ENCODE assay signal across 30 cellular contexts in the genomic region with DNA sequence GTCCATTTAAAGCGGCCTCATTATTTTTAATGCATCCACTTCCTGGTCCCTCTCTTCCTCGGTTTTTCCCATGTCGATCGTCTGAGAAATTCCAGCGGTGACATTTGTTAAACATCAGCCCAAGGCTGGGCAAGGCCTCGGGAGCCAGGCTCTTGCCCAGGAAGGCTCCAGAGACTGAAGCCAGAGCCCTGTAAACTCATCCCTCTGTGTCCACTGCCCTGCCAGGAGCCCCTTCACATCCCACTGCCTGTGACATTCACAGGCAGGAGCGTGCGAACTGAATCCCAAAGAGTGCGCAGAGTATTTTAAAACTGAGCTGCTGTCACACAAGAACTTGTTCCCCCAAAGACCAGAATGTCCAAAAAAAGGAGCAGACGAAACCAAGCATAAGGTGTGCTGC. TPM values are rescaled to one million over a fixed set of nuclear protein-coding genes. Genes with fewer than 3 reads are reported as not detected.
"Had no signal": no experiment of that assay in that cellular context is flagged by ENCODE, and none has a peak within 500 bp of the region (broad histone marks: within the 10 kb centered on the region; RNA-seq: fewer than 3 reads in every experiment).

No MANE protein-coding gene starts in this region.

- H3K27me3 ChIP-seq: brain microvascular endothelial cell, foreskin keratinocyte, heart left ventricle had no signal

- DNase-seq: activated B cell treated with CpG ODN at 0.5 μM for 24 hours; activated CD4-positive, alpha-beta T cell treated with anti-CD3 and anti-CD28 coated beads for 48 hours; activated CD4-positive, alpha-beta T cell treated with anti-CD3 and anti-CD28 coated beads, Interleukin-2, amount 50 U/mL, for 1 hour; activated CD4-positive, alpha-beta T cell treated with anti-CD3 and anti-CD28 coated beads, Interleukin-2, amount 50 U/mL, for 48 hours; activated CD8-positive, alpha-beta memory T cell treated with anti-CD3 and anti-CD28 coated beads for 24 hours; activated CD8-positive, alpha-beta T cell treated with anti-CD3 and anti-CD28 coated beads for 36 hours; activated effector memory CD4-positive, alpha-beta T cell treated with Interleukin-2 at 50 U/mL for 16 hours; activated gamma-delta T cell treated with Interleukin-2 at 50 U/mL for 16 hours; activated naive CD4-positive, alpha-beta T cell treated with anti-CD3 and anti-CD28 coated beads, Interleukin-2, amount 50 U/mL, for 16 hours; activated naive CD4-positive, alpha-beta T cell treated with Interleukin-2 at 50 U/mL for 16 hours; activated T-cell treated with anti-CD3 and anti-CD28 coated beads, Interleukin-2, amount 50 U/mL, for 4 hours; amniotic stem cell; anterior cingulate cortex; brain microvascular endothelial cell; caudate nucleus; cortex of kidney; dermis blood vessel endothelial cell; effector CD4-positive, alpha-beta T cell; effector memory CD8-positive, alpha-beta T cell; erythroblast; foreskin keratinocyte; gastrocnemius medialis; glutamatergic neuron; T-helper 17 cell; T1000; WERI-Rb-1 had no signal

- H3K36me3 ChIP-seq: brain microvascular endothelial cell, esophagus muscularis mucosa, gastrocnemius medialis, heart left ventricle, WERI-Rb-1 had no signal

- ATAC-seq: activated CD4-positive, CD25-positive, alpha-beta regulatory T cell treated with anti-CD3 and anti-CD28 coated beads, Interleukin-2, amount 50 U/mL, for 24 hours; activated CD8-positive, alpha-beta T cell treated with anti-CD3 and anti-CD28 coated beads for 36 hours; activated T-cell treated with anti-CD3 and anti-CD28 coated beads, Interleukin-2, amount 50 U/mL, for 4 hours; activated T-helper 17 cell treated with anti-CD3 and anti-CD28 coated beads, Interleukin-2, amount 50 U/mL, for 72 hours; effector memory CD8-positive, alpha-beta T cell; foreskin keratinocyte; gastrocnemius medialis; T-helper 17 cell had no signal

- H3K4me1 ChIP-seq: gastrocnemius medialis had no signal

- H3K4me3 ChIP-seq: esophagus muscularis mucosa, gastrocnemius medialis, heart left ventricle had no signal

- H3K9me3 ChIP-seq: gastrocnemius medialis had no signal

- H3K27ac ChIP-seq: brain microvascular endothelial cell, esophagus muscularis mucosa, foreskin keratinocyte, gastrocnemius medialis, WERI-Rb-1 had no signal

RNA-seq across cellular contexts. Expression of gene ANO1, which starts 56.5 kb away (rescaled TPM):
- total RNA-seq: activated B cell treated with CpG ODN at 0.5 μM for 24 hours; activated CD8-positive, alpha-beta T cell treated with anti-CD3 and anti-CD28 coated beads for 36 hours had no signal
